8 cellular contexts compared by ENCODE assay signal in the genomic region with DNA sequence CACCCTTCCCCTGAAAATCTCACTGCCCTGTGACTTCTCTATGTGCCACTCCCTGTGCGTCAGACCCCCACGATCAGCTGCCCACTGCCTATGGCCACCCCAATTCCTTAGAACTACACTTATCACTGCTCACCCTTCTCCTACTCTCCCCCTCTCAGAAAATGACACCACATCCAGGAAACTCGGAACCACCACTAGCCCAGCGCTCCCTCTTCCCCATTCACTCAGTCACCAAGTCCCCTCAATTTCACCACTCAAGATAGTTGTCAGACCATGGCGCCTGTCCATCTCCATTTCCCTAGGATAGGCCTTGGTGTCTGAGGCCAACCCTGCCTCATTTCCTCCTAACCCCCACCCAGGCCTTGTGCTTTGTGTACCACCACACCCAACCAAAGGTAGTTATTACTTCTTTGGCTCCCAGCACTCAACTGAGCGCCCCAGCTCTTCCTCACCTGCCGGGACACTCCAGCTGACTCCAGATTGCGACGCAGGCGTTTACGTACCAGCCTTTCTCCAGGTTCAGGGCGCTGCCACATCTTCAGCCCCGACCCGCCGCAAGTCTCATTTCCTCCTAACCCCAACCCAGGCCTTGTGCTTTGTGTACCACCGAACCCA. TPM values are rescaled to one million over a fixed set of nuclear protein-coding genes. Genes with fewer than 3 reads are reported as not detected.
DNase-seq lines count a peak whose midpoint lies in the region; ATAC-seq, FAIRE-seq and TF ChIP-seq lines count a peak whose summit lies in the region.
"Not testable (repeated sequence)": the region's sequence is repeated elsewhere in the genome, so short reads cannot be mapped to it uniquely, and the experiment has no call there.

No MANE protein-coding gene starts in this region.

- peak overlapping the region; percentile 78 for H3K27ac ChIP-seq in urinary bladder (ENCODE audit: low read depth)

- H3K36me3 ChIP-seq in MG63: peaks cover 14% of the 10 kb centered on the region
- H3K36me3 ChIP-seq in urinary bladder (ENCODE audit: insufficient read depth): not testable (repeated sequence)

- peak; percentile 74 for FAIRE-seq in GM12892 (lab: Jason Lieb, UNC)

- peaks cover 25% of the 10 kb centered on the region for H3K4me1 Mint-ChIP-seq in HFFc6 (ENCODE audit: low read depth)
- H3K4me1 Mint-ChIP-seq in activated CD4-positive, alpha-beta memory T cell treated with anti-CD3 and anti-CD28 coated beads for 36 hours (ENCODE audit: low read depth): peaks cover 15% of the 10 kb centered on the region
- peaks cover 66% of the 10 kb centered on the region for H3K4me1 Mint-ChIP-seq in dendritic cell treated with granulocyte-macrophage colony-stimulating factor and Interleukin-4, amounts not matched to agents 40 ng/mL and 50 ng/mL, for 4 days (ENCODE audit: low read depth)

- TF ChIP-seq POLR2A in GM12892 (IDR thresholded peaks at IDR 0.05; ENCODE audit: low read depth, low read length): not testable (repeated sequence)

- WGBS in urinary bladder: 16% methylated on average over 16 of the region's 16 CpGs

- peak overlapping the region; percentile 97 for H3K27ac Mint-ChIP-seq in HFFc6
- H3K27ac Mint-ChIP-seq in activated CD4-positive, alpha-beta memory T cell treated with anti-CD3 and anti-CD28 coated beads for 36 hours: peak overlapping the region; percentile 84
- peak overlapping the region; percentile 96 for H3K27ac Mint-ChIP-seq in dendritic cell treated with granulocyte-macrophage colony-stimulating factor and Interleukin-4, amounts not matched to agents 40 ng/mL and 50 ng/mL, for 4 days

- H3K9me3 ChIP-seq in MG63; iPS-18c (ENCODE audit: control insufficient read depth, insufficient read depth, low read length): not testable (repeated sequence)

- not testable (repeated sequence) for H3K27me3 ChIP-seq in MG63

- not testable (repeated sequence) for TF ChIP-seq CTCF in HFFc6 (IDR thresholded peaks at IDR 0.05); omental fat pad (IDR thresholded peaks at IDR 0.05)

- DNase-seq in GM12892 (ENCODE audit: insufficient read length); HFFc6; activated CD4-positive, alpha-beta memory T cell treated with anti-CD3 and anti-CD28 coated beads for 36 hours; omental fat pad (ENCODE audit: low spot score): not testable (repeated sequence)
- DNase-seq in MG63: peak; percentile 12

- ATAC-seq in omental fat pad (ENCODE audit: low FRiP score): peak; percentile 9

- H3K9me3 Mint-ChIP-seq in HFFc6; activated CD4-positive, alpha-beta memory T cell treated with anti-CD3 and anti-CD28 coated beads for 36 hours; dendritic cell treated with granulocyte-macrophage colony-stimulating factor and Interleukin-4, amounts not matched to agents 40 ng/mL and 50 ng/mL, for 4 days: not testable (repeated sequence)

- CTCF ChIA-PET in activated CD4-positive, alpha-beta memory T cell treated with anti-CD3 and anti-CD28 coated beads for 36 hours (lab: Charles Lee): interaction anchor here (1.3 to 1.5 kb wide), 2 partner anchors 347 to 487 kb away, joined by 4 to 5 read pairs; a partner anchor contains a TSS

- POLR2A ChIA-PET in activated CD4-positive, alpha-beta memory T cell treated with anti-CD3 and anti-CD28 coated beads for 36 hours (lab: Charles Lee): interaction anchor here (0.8 to 0.9 kb wide), 2 partner anchors 357 to 484 kb away, joined by 3 read pairs; no protein-coding TSS in a partner anchor

- peak overlapping the region; percentile 99 for H3K4me3 Mint-ChIP-seq in HFFc6
- H3K4me3 Mint-ChIP-seq in activated CD4-positive, alpha-beta memory T cell treated with anti-CD3 and anti-CD28 coated beads for 36 hours: peak overlapping the region; percentile 93
- H3K4me3 Mint-ChIP-seq in dendritic cell treated with granulocyte-macrophage colony-stimulating factor and Interleukin-4, amounts not matched to agents 40 ng/mL and 50 ng/mL, for 4 days: peak overlapping the region; percentile 86

- H3K36me3 Mint-ChIP-seq in HFFc6 (ENCODE audit: low read depth): peaks cover 18% of the 10 kb centered on the region
- peaks cover 11% of the 10 kb centered on the region for H3K36me3 Mint-ChIP-seq in activated CD4-positive, alpha-beta memory T cell treated with anti-CD3 and anti-CD28 coated beads for 36 hours
- peaks cover 87% of the 10 kb centered on the region for H3K36me3 Mint-ChIP-seq in dendritic cell treated with granulocyte-macrophage colony-stimulating factor and Interleukin-4, amounts not matched to agents 40 ng/mL and 50 ng/mL, for 4 days (ENCODE audit: low read depth)

- intact Hi-C loops in activated CD4-positive, alpha-beta memory T cell treated with anti-CD3 and anti-CD28 coated beads for 36 hours (cut with micrococcal nuclease): loop anchor here (1.0 to 10.0 kb wide), 6 partner anchors 94 to 1036 kb away; a partner anchor contains a TSS
- intact Hi-C loops in dendritic cell treated with granulocyte-macrophage colony-stimulating factor and Interleukin-4, amounts not matched to agents 40 ng/mL and 50 ng/mL, for 4 days (cut with micrococcal nuclease): loop anchor here (1.0 kb wide), 1 partner anchor 20 kb away; no protein-coding TSS in a partner anchor

- not testable (repeated sequence) for H3K27me3 Mint-ChIP-seq in HFFc6 (ENCODE audit: insufficient read depth); activated CD4-positive, alpha-beta memory T cell treated with anti-CD3 and anti-CD28 coated beads for 36 hours; dendritic cell treated with granulocyte-macrophage colony-stimulating factor and Interleukin-4, amounts not matched to agents 40 ng/mL and 50 ng/mL, for 4 days

- H3K4me3 ChIP-seq in MG63 (peak overlapping the region; percentile 81), iPS-18c (ENCODE audit: insufficient read depth, low read depth, low read length) (peak overlapping the region; percentile 81), urinary bladder (ENCODE audit: low read depth, low read length) (peak overlapping the region; percentile 62)

- H3K4me1 ChIP-seq in urinary bladder (ENCODE audit: insufficient read depth): not testable (repeated sequence)

RNA-seq across cellular contexts. Expression of a gene that starts 0.6 kb away (rescaled TPM):
- 6.8 TPM for polyA plus RNA-seq in GM12892 (2012; ENCODE audit: missing spikeins)
- 10 to 100 TPM; 18.3 to 21.3 (median 19.7) TPM for total RNA-seq in HFFc6 (2021; fragmentation: NEBNext Ultra II Directional; extraction: Animal tissue kit (Norgen Biotek cat#: 25700))
- total RNA-seq in MG63 (2014; rRNA removed; shearing (Covaris generic); ENCODE audit: low replicate concordance): 14.3 and 18.2 TPM in 2 replicates
- total RNA-seq in activated CD4-positive, alpha-beta memory T cell treated with anti-CD3 and anti-CD28 coated beads for 36 hours: 1 to 10 TPM; 7.4 to 8.6 TPM
- total RNA-seq in omental fat pad: 10 to 100 TPM; 26.7 to 62.3 (median 39.0) TPM
- 11.5 TPM for total RNA-seq in urinary bladder
- polyA plus RNA-seq in urinary bladder: 41.1 TPM
